Comparison of ENCODE assay signal across 7 cellular contexts in the genomic region with DNA sequence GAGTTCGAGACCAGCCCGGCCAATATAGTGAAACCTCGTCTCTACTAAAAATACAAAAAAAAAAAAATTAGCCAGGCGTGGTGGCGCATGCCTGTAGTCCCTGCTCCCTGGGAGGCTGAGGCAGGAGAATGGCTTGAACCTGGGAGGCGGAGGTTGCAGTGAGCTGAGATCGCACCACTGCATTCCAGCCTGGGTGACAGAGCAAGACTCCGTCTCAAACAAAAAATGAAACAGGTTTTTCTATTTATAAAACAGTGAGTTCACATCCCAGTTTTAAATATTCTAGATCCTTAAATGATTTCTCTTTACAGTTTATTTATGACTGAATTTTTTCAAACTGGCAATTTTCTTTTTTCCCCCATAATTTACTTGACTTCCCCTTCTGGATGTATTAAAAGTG. TPM values are rescaled to one million over a fixed set of nuclear protein-coding genes. Genes with fewer than 3 reads are reported as not detected.
DNase-seq lines count a peak whose midpoint lies in the region; ATAC-seq and TF ChIP-seq lines count a peak whose summit lies in the region.
"Not testable (repeated sequence)": the region's sequence is repeated elsewhere in the genome, so short reads cannot be mapped to it uniquely, and the experiment has no call there.

No MANE protein-coding gene starts in this region.

- not testable (repeated sequence) for TF ChIP-seq POLR2A in gastrocnemius medialis (IDR thresholded peaks at IDR 0.05)

- H3K27ac ChIP-seq in OCI-LY3 (ENCODE audit: low read length) (peak overlapping the region; percentile 88), left ventricle myocardium inferior (replicated peaks) (peak overlapping the region; percentile 77), gastrocnemius medialis (peak overlapping the region; percentile 71 to 84 (median 78))

- peak overlapping the region; percentile 68 to 83 (median 76) for H3K27ac Mint-ChIP-seq in CD14-positive monocyte
- peak overlapping the region; percentile 74 for H3K27ac Mint-ChIP-seq in activated CD4-positive, alpha-beta T cell treated with anti-CD3 and anti-CD28 coated beads, Interleukin-2, amount 10 ng/mL, durations not matched to agents 7 days and 5 days
- peak overlapping the region; percentile 62 for H3K27ac Mint-ChIP-seq in activated naive CD8-positive, alpha-beta T cell treated with anti-CD3 and anti-CD28 coated beads, Interleukin-2, amount 10 ng/mL, durations not matched to agents 7 days and 5 days

- H3K27me3 ChIP-seq in OCI-LY3 (ENCODE audit: low read depth, low read length); left ventricle myocardium inferior (ENCODE audit: low read depth); gastrocnemius medialis: not testable (repeated sequence)

- POLR2A ChIA-PET in activated CD4-positive, alpha-beta T cell treated with anti-CD3 and anti-CD28 coated beads, Interleukin-2, amount 10 ng/mL, durations not matched to agents 7 days and 5 days (lab: Charles Lee) = not testable (repeated sequence)
- POLR2A ChIA-PET in activated naive CD8-positive, alpha-beta T cell treated with anti-CD3 and anti-CD28 coated beads, Interleukin-2, amount 10 ng/mL, durations not matched to agents 7 days and 5 days (lab: Charles Lee) = interaction anchor here (2.6 kb wide), 1 partner anchor 17 kb away, joined by 9 read pairs; no protein-coding TSS in a partner anchor

- H3K9me3 Mint-ChIP-seq in CD14-positive monocyte; activated CD4-positive, alpha-beta T cell treated with anti-CD3 and anti-CD28 coated beads, Interleukin-2, amount 10 ng/mL, durations not matched to agents 7 days and 5 days; activated naive CD8-positive, alpha-beta T cell treated with anti-CD3 and anti-CD28 coated beads, Interleukin-2, amount 10 ng/mL, durations not matched to agents 7 days and 5 days: not testable (repeated sequence)

- not testable (repeated sequence) for H4K20me1 ChIP-seq in OCI-LY3 (ENCODE audit: insufficient read depth, low read length)

- not testable (repeated sequence) for H3K36me3 Mint-ChIP-seq in CD14-positive monocyte; activated naive CD8-positive, alpha-beta T cell treated with anti-CD3 and anti-CD28 coated beads, Interleukin-2, amount 10 ng/mL, durations not matched to agents 7 days and 5 days
- H3K36me3 Mint-ChIP-seq in activated CD4-positive, alpha-beta T cell treated with anti-CD3 and anti-CD28 coated beads, Interleukin-2, amount 10 ng/mL, durations not matched to agents 7 days and 5 days (ENCODE audit: low read depth) = peaks cover 13% of the 10 kb centered on the region

- H3K4me1 ChIP-seq in OCI-LY3 (ENCODE audit: low read length) (peaks cover 63% of the 10 kb centered on the region), left ventricle myocardium inferior (peaks cover 20% of the 10 kb centered on the region), gastrocnemius medialis (peaks cover 17 to 31% of the 10 kb centered on the region in 2 donors)

- H3K36me3 ChIP-seq in OCI-LY3 (replicated peaks; ENCODE audit: low read depth, low read length); left ventricle myocardium inferior; gastrocnemius medialis: not testable (repeated sequence)

- not testable (repeated sequence) for H2AFZ ChIP-seq in OCI-LY3 (ENCODE audit: low read depth, low read length)

- not testable (repeated sequence) for TF ChIP-seq CTCF in CD14-positive monocyte (IDR thresholded peaks at IDR 0.05); OCI-LY3 (IDR thresholded peaks at IDR 0.05; ENCODE audit: low read depth, low read length); left ventricle myocardium inferior (IDR thresholded peaks at IDR 0.05; ENCODE audit: borderline replicate concordance); gastrocnemius medialis (IDR thresholded peaks at IDR 0.05 in 4 of 5, conservative IDR thresholded peaks at IDR 0.05 in 1 of 5)

- not testable (repeated sequence) for H3K79me2 ChIP-seq in OCI-LY3 (ENCODE audit: low read length)

- not testable (repeated sequence) for H3K9me3 ChIP-seq in OCI-LY3 (ENCODE audit: insufficient read depth, low read length); left ventricle myocardium inferior (replicated peaks); gastrocnemius medialis

- intact Hi-C loops in CD14-positive monocyte (cut with micrococcal nuclease); left ventricle myocardium inferior (cut with micrococcal nuclease); gastrocnemius medialis (cut with DNase I; ENCODE audit: low total_unique reads): not testable (repeated sequence)

- peaks cover 56% of the 10 kb centered on the region for H3K4me1 Mint-ChIP-seq in CD14-positive monocyte
- H3K4me1 Mint-ChIP-seq in activated CD4-positive, alpha-beta T cell treated with anti-CD3 and anti-CD28 coated beads, Interleukin-2, amount 10 ng/mL, durations not matched to agents 7 days and 5 days = peaks cover 72% of the 10 kb centered on the region
- H3K4me1 Mint-ChIP-seq in activated naive CD8-positive, alpha-beta T cell treated with anti-CD3 and anti-CD28 coated beads, Interleukin-2, amount 10 ng/mL, durations not matched to agents 7 days and 5 days = peaks cover 54% of the 10 kb centered on the region

- peak overlapping the region; percentile 16; the same call in 1 of the 2 replicates for H3K9ac ChIP-seq in OCI-LY3 (ENCODE audit: low read length)

- peak overlapping the region; percentile 22 to 29 for H3K4me3 Mint-ChIP-seq in CD14-positive monocyte
- H3K4me3 Mint-ChIP-seq in activated CD4-positive, alpha-beta T cell treated with anti-CD3 and anti-CD28 coated beads, Interleukin-2, amount 10 ng/mL, durations not matched to agents 7 days and 5 days; activated naive CD8-positive, alpha-beta T cell treated with anti-CD3 and anti-CD28 coated beads, Interleukin-2, amount 10 ng/mL, durations not matched to agents 7 days and 5 days: not testable (repeated sequence)

- not testable (repeated sequence) for DNase-seq in CD14-positive monocyte (ENCODE audit: low spot score); activated CD4-positive, alpha-beta T cell treated with anti-CD3 and anti-CD28 coated beads, Interleukin-2, amount 10 ng/mL, durations not matched to agents 7 days and 5 days; activated naive CD8-positive, alpha-beta T cell treated with anti-CD3 and anti-CD28 coated beads, Interleukin-2, amount 10 ng/mL, durations not matched to agents 7 days and 5 days; left ventricle myocardium inferior; gastrocnemius medialis

- peak overlapping the region; percentile 38 for H3K4me2 ChIP-seq in OCI-LY3 (ENCODE audit: low read length)

- in situ Hi-C loops in gastrocnemius medialis (cut with MboI; ENCODE audit: low sequenced_read_pairs in 4 of 4) = not testable (repeated sequence)

- H3K4me3 ChIP-seq in OCI-LY3 (ENCODE audit: low read length) = peak overlapping the region; percentile 20; the same call in 1 of the 2 replicates
- not testable (repeated sequence) for H3K4me3 ChIP-seq in left ventricle myocardium inferior, gastrocnemius medialis

- peak; percentile 25 for ATAC-seq in HG03159 (IDR thresholded peaks at IDR 0.05; ENCODE audit: unreplicated experiment)
- ATAC-seq in activated naive CD8-positive, alpha-beta T cell treated with anti-CD3 and anti-CD28 coated beads, Interleukin-2, amount 10 ng/mL, durations not matched to agents 7 days and 5 days (ENCODE audit: low read depth) = not testable (repeated sequence)
- ATAC-seq in gastrocnemius medialis = peak in 1 of 2 donors; percentile 18

- CTCF ChIA-PET in activated CD4-positive, alpha-beta T cell treated with anti-CD3 and anti-CD28 coated beads, Interleukin-2, amount 10 ng/mL, durations not matched to agents 7 days and 5 days (lab: Charles Lee) = interaction anchor here (1.2 kb wide), 1 partner anchor 11 kb away, joined by 4 read pairs; no protein-coding TSS in a partner anchor

- H3K27me3 Mint-ChIP-seq in CD14-positive monocyte (ENCODE audit: low read depth in 3 of 3); activated CD4-positive, alpha-beta T cell treated with anti-CD3 and anti-CD28 coated beads, Interleukin-2, amount 10 ng/mL, durations not matched to agents 7 days and 5 days; activated naive CD8-positive, alpha-beta T cell treated with anti-CD3 and anti-CD28 coated beads, Interleukin-2, amount 10 ng/mL, durations not matched to agents 7 days and 5 days: not testable (repeated sequence)

RNA-seq across cellular contexts. Expression of a gene that starts 20.1 kb away (rescaled TPM):
- polyA plus RNA-seq in CD14-positive monocyte = 1 to 10 TPM; 5.3 to 7.7 TPM
- 100 to 1,000 TPM; 204 to 209 TPM for total RNA-seq in activated CD4-positive, alpha-beta T cell treated with anti-CD3 and anti-CD28 coated beads, Interleukin-2, amount 10 ng/mL, durations not matched to agents 7 days and 5 days
- 100 to 1,000 TPM; 154 to 168 TPM for total RNA-seq in activated naive CD8-positive, alpha-beta T cell treated with anti-CD3 and anti-CD28 coated beads, Interleukin-2, amount 10 ng/mL, durations not matched to agents 7 days and 5 days
- total RNA-seq in left ventricle myocardium inferior (20.6 TPM), gastrocnemius medialis (10 to 100 TPM; 19.5 to 46.3 (median 33.3) TPM)
